In genomic region chr7:131252976-131253375, GRCh38 we compare ENCODE assay signal across 3 cellular contexts.
"Had no signal": no experiment of that assay in that cellular context is flagged by ENCODE, and none has a peak within 500 bp of the region (broad histone marks: within the 10 kb centered on the region; RNA-seq: fewer than 3 reads in every experiment).

No MANE protein-coding gene starts in this region.

- DNase-seq: GDM1, GF-D8 had no signal

- ATAC-seq: GM12878 had no signal

- H3K4me3 ChIP-seq: GM12878 had no signal
